21 cellular contexts compared by ENCODE assay signal in genomic region chr12:24845615-24846014, GRCh38.
DNase-seq lines count a peak whose midpoint lies in the region; FAIRE-seq and TF ChIP-seq lines count a peak whose summit lies in the region.
"Had no signal": no experiment of that assay in that cellular context is flagged by ENCODE, and none has a peak within 500 bp of the region (broad histone marks: within the 10 kb centered on the region; RNA-seq: fewer than 3 reads in every experiment).

No MANE protein-coding gene starts in this region.

- in situ Hi-C loops in GM23248 (cut with MboI): no loop called here

- no peaks in the 10 kb centered on the region for H3K9me2 ChIP-seq in GM23248 (ENCODE audit: insufficient read depth)

- no peak overlapping the region for H3K4me3 ChIP-seq in GM23248
- no peak overlapping the region for H3K4me3 ChIP-seq in epithelial cell of esophagus (ENCODE audit: low read length)
- H3K4me3 ChIP-seq: K562 had no signal

- H3K79me2 ChIP-seq in GM23248 (ENCODE audit: insufficient read depth): 0 out of 2 replicates have a peak, but pooled peaks cover 5% of the 10 kb centered on the region

- H3K9ac ChIP-seq in GM23248: no peak overlapping the region

- H3F3A ChIP-seq in GM23248 (ENCODE audit: insufficient read depth): peaks cover 19% of the 10 kb centered on the region

- no peaks in the 10 kb centered on the region for H3K27me3 ChIP-seq in GM23248 (replicated peaks; ENCODE audit: insufficient read depth)

- H3K27ac ChIP-seq in GM23248: no peak overlapping the region
- H3K27ac ChIP-seq in caudate nucleus (ENCODE audit: low read depth, low read length): no peak overlapping the region
- H3K27ac ChIP-seq: C4-2B, RWPE1 had no signal

- no peak for TF ChIP-seq CTCF in epithelial cell of esophagus (IDR thresholded peaks at IDR 0.05; ENCODE audit: insufficient read depth, low read depth, low read length, missing control alignments)

- WGBS in GM23248 (ENCODE audit: low coverage in 1 of 2, low lambda C conversion rate in 2 of 2, missing lambda C conversion rate in 2 of 2), 2 experiments: 52 to 54% methylated on average over 3 of the region's 3 CpGs

- peak; percentile 51 for FAIRE-seq in RCC 7860 (lab: Jason Lieb, UNC)
- FAIRE-seq: D721Med, K562 had no signal

- no peak overlapping the region for H2AFZ ChIP-seq in GM23248

- peak; percentile 73 for DNase-seq in GM23248
- no peak for DNase-seq in RCC 7860 (ENCODE audit: low spot score)
- peak; percentile 49 for DNase-seq in epithelial cell of esophagus (ENCODE audit: low read depth)
- DNase-seq in NCI-H446 (lab: John Stamatoyannopoulos, UW): no peak
- no peak for DNase-seq in iPS-NIHi11 (ENCODE audit: low spot score)
- no peak for DNase-seq in DMS 273 (lab: John Stamatoyannopoulos, UW; ENCODE audit: unreplicated experiment)
- DNase-seq in caudate nucleus (lab: John Stamatoyannopoulos, UW): no peak
- DNase-seq: ACHN, DMS79, GDM1, H9, MV-4-11, NCI-H1417, NCI-H187 treated with DMSO at 0.1 percent for 48 hours, NCI-H2227 treated with DMSO at 0.1 percent for 48 hours, NCI-H524, SIG-M5 had no signal

- no peak overlapping the region for H3K4me2 ChIP-seq in GM23248 (ENCODE audit: unreplicated experiment)

- H3K36me3 ChIP-seq in GM23248 (ENCODE audit: low read depth): 0 out of 2 replicates have a peak, but pooled peaks cover 8% of the 10 kb centered on the region

- H3K9me3 ChIP-seq in GM23248 (ENCODE audit: low read depth): no peaks in the 10 kb centered on the region

- peaks cover 17% of the 10 kb centered on the region for H3K4me1 ChIP-seq in GM23248 (ENCODE audit: insufficient read depth)

- no peaks in the 10 kb centered on the region for H4K20me1 ChIP-seq in GM23248 (ENCODE audit: insufficient read depth)

Comparison
In these comparisons a context has a peak if more than half of its experiments do, and no peak if none do; other contexts are left out.
1. DNase-seq: peak in GM23248 (single experiment) and epithelial cell of esophagus (single experiment); none in RCC 7860 (single experiment), NCI-H446 (0 of 2), iPS-NIHi11 (single experiment), DMS 273 (single experiment) and caudate nucleus (0 of 61).